Comparison of ENCODE assay signal across 8 cellular contexts in the genomic region with DNA sequence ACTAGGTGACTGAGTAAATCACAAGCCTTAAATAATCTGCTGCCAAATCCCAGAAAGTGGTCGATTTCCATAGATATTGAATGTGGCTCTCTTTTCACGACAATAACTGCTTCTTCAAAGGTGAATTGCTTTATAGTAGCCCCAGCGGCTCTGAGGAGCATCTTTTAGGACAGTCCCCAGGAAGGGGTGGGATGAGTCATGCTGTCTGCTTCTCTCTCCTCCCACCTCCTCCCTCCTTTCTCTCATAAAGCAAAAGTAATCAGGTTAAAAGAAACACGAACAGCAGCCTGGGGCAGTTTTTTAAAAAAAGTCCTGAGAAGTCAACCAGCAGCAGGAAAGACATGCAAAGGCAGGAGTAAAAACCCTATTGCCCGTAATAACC. TPM values are rescaled to one million over a fixed set of nuclear protein-coding genes. Genes with fewer than 3 reads are reported as not detected.
DNase-seq lines count a peak whose midpoint lies in the region; ATAC-seq, FAIRE-seq and TF ChIP-seq lines count a peak whose summit lies in the region.

No MANE protein-coding gene starts in this region.

- POLR2A ChIA-PET in CD8-positive, alpha-beta memory T cell (lab: Charles Lee): interaction anchor here (2.4 kb wide), 1 partner anchor 26 kb away, joined by 10 read pairs; no protein-coding TSS in a partner anchor

- WGBS in sigmoid colon, 2 donors: 3 to 26% methylated on average over 5 of the region's 5 CpGs

- peak overlapping the region; percentile 78 to 99 (median 96) for H3K27ac Mint-ChIP-seq in CD8-positive, alpha-beta memory T cell
- peak overlapping the region; percentile 94 for H3K27ac Mint-ChIP-seq in effector memory CD8-positive, alpha-beta T cell

- DNase-seq in CD8-positive, alpha-beta memory T cell: peak; percentile 26 to 78 (median 54)
- peak; percentile 65 for DNase-seq in HTR-8/SVneo (ENCODE audit: insufficient read length, low spot score)
- peak; percentile 55 to 65 for DNase-seq in activated CD4-positive, alpha-beta T cell treated with anti-CD3 and anti-CD28 coated beads, Interleukin-2, amount 50 U/mL, for 4 hours
- peak; percentile 43 to 50 (median 45) for DNase-seq in effector memory CD8-positive, alpha-beta T cell
- peak; percentile 83 for DNase-seq in sigmoid colon
- no peak for DNase-seq in WERI-Rb-1
- DNase-seq in HPDE6-E6E7 (ENCODE audit: extremely low spot score): no peak

- no peak for TF ChIP-seq POLR2A in sigmoid colon (IDR thresholded peaks at IDR 0.05)

- TF ChIP-seq CTCF in sigmoid colon (IDR thresholded peaks at IDR 0.05): no peak
- no peak for TF ChIP-seq CTCF in WERI-Rb-1 (IDR thresholded peaks at IDR 0.05; ENCODE audit: low read depth, low read length)

- peak overlapping the region; percentile 57 for H3K4me3 ChIP-seq in CD8-positive, alpha-beta memory T cell (ENCODE audit: low read length)
- H3K4me3 ChIP-seq in sigmoid colon (peak overlapping the region; percentile 6 to 95 (median 74)), WERI-Rb-1 (ENCODE audit: low read depth, low read length) (no peak overlapping the region)

- TF ChIP-seq EP300 in sigmoid colon (IDR thresholded peaks at IDR 0.05): no peak

- no peaks in the 10 kb centered on the region for H3K9me3 Mint-ChIP-seq in CD8-positive, alpha-beta memory T cell
- H3K9me3 Mint-ChIP-seq in effector memory CD8-positive, alpha-beta T cell: no peaks in the 10 kb centered on the region

- H3K27me3 ChIP-seq in CD8-positive, alpha-beta memory T cell (ENCODE audit: insufficient read depth, low read length, poor library complexity, severe bottlenecking): no peaks in the 10 kb centered on the region
- H3K27me3 ChIP-seq in sigmoid colon (no peaks in the 10 kb centered on the region), WERI-Rb-1 (ENCODE audit: insufficient read depth, low read depth, severe bottlenecking) (no peaks in the 10 kb centered on the region)

- intact Hi-C loops in sigmoid colon (cut with DNase I): no loop called here

- H3K4me1 Mint-ChIP-seq in CD8-positive, alpha-beta memory T cell: peaks cover 28 to 48% (median 36%) of the 10 kb centered on the region in 3 donors
- peaks cover 24 to 30% of the 10 kb centered on the region in 2 donors for H3K4me1 Mint-ChIP-seq in effector memory CD8-positive, alpha-beta T cell (ENCODE audit: low read depth in 2 of 2)

- H3K27ac ChIP-seq in CD8-positive, alpha-beta memory T cell (ENCODE audit: low read depth, low read length): peak overlapping the region; percentile 44
- H3K27ac ChIP-seq in sigmoid colon (peak overlapping the region; percentile 90 to 95 (median 92)), WERI-Rb-1 (no peak overlapping the region)

- no peaks in the 10 kb centered on the region for H3K9me3 ChIP-seq in CD8-positive, alpha-beta memory T cell (ENCODE audit: low read length)
- H3K9me3 ChIP-seq in sigmoid colon (no peaks in the 10 kb centered on the region), WERI-Rb-1 (ENCODE audit: severe bottlenecking) (no peaks in the 10 kb centered on the region)

- ATAC-seq in effector memory CD8-positive, alpha-beta T cell (replicated peaks): peak; percentile 65
- no peak for ATAC-seq in GM19467 (IDR thresholded peaks at IDR 0.05; ENCODE audit: unreplicated experiment)

- peaks cover 0 to 20% (median 0%) of the 10 kb centered on the region in 3 donors for H3K36me3 Mint-ChIP-seq in CD8-positive, alpha-beta memory T cell
- H3K36me3 Mint-ChIP-seq in effector memory CD8-positive, alpha-beta T cell (ENCODE audit: insufficient read depth): peaks cover 28% of the 10 kb centered on the region

- no peaks in the 10 kb centered on the region for H3K36me3 ChIP-seq in CD8-positive, alpha-beta memory T cell (ENCODE audit: insufficient read depth, low read length)
- H3K36me3 ChIP-seq in sigmoid colon (peaks cover 0 to 14% (median 5%) of the 10 kb centered on the region in 4 donors), WERI-Rb-1 (no peaks in the 10 kb centered on the region)

- H3K4me3 Mint-ChIP-seq in CD8-positive, alpha-beta memory T cell: peak overlapping the region; percentile 92 to 98 (median 95)
- peak overlapping the region; percentile 92 to 94 for H3K4me3 Mint-ChIP-seq in effector memory CD8-positive, alpha-beta T cell

- H3K4me1 ChIP-seq in CD8-positive, alpha-beta memory T cell (ENCODE audit: insufficient read depth, low read length): peaks cover 27% of the 10 kb centered on the region
- H3K4me1 ChIP-seq in sigmoid colon: peaks cover 0 to 41% (median 33%) of the 10 kb centered on the region in 4 donors

- no peaks in the 10 kb centered on the region for H3K27me3 Mint-ChIP-seq in CD8-positive, alpha-beta memory T cell
- H3K27me3 Mint-ChIP-seq in effector memory CD8-positive, alpha-beta T cell: no peaks in the 10 kb centered on the region

- FAIRE-seq in HTR-8/SVneo (lab: Jason Lieb, UNC): no peak

- CTCF ChIA-PET in CD8-positive, alpha-beta memory T cell (lab: Charles Lee): interaction anchor here (1.9 kb wide), 1 partner anchor 26 kb away, joined by 9 read pairs; no protein-coding TSS in a partner anchor

RNA-seq across cellular contexts. Expression of a gene that starts 1.8 kb away (rescaled TPM):
- total RNA-seq in CD8-positive, alpha-beta memory T cell: 10 to 100 TPM; 13.2 to 13.5 TPM
- 7.2 TPM for polyA plus RNA-seq in CD8-positive, alpha-beta memory T cell
- 10 to 100 TPM; 18.6 to 40.2 (median 26.4) TPM for total RNA-seq in sigmoid colon
- 10 to 100 TPM in 2 of 3 donors, 1 to 10 TPM in 1; 8.4 to 14.8 (median 10.6) TPM for polyA plus RNA-seq in sigmoid colon

RNA-seq across cellular contexts. Expression of a gene that starts 18.1 kb away (rescaled TPM):
- 10 to 100 TPM; 31.6 to 32.6 TPM for total RNA-seq in CD8-positive, alpha-beta memory T cell
- 45.7 TPM for polyA plus RNA-seq in CD8-positive, alpha-beta memory T cell
- 10 to 100 TPM; 56.2 to 69.5 (median 63.7) TPM for total RNA-seq in sigmoid colon
- 10 to 100 TPM; 20.8 to 40.1 (median 22.2) TPM for polyA plus RNA-seq in sigmoid colon

Comparison
In these comparisons a context has a peak if more than half of its experiments do, and no peak if none do; other contexts are left out.
1. DNase-seq: peak in CD8-positive, alpha-beta memory T cell (5 of 5), HTR-8/SVneo (single experiment), activated CD4-positive, alpha-beta T cell treated with anti-CD3 and anti-CD28 coated beads, Interleukin-2, amount 50 U/mL, for 4 hours (2 of 2), effector memory CD8-positive, alpha-beta T cell (3 of 3) and sigmoid colon (single experiment); none in WERI-Rb-1 (single experiment) and HPDE6-E6E7 (single experiment).